1 cellular context compared by ENCODE assay signal in the genomic region with DNA sequence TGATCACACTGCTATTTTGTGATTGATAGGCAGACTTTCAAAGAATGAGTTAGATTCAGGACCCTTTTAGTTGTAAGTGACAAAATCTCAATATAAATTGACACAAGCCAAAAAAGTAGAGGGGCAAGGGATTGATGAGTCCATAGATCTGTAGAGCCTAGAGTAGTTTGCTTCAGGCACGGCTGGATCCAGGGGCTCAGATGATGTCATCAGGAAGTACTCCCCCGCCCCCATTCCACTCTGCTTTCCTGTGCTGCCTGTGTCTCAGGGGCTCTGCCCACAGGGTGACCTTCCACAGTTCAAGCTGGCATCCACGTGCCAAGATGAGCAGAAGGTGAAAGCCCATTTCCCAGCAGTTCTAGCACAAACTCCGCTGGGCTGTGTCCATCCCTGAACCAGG.
TF ChIP-seq lines count a peak whose summit lies in the region.

No MANE protein-coding gene starts in this region.

TF ChIP-seq in HepG2, 621 proteins besides CTCF, POLR2A, EP300 and RAD21 (continued from another document):
- no peak for TF ChIP-seq ARNT (IDR thresholded peaks at IDR 0.05)
- TF ChIP-seq ZNF605 (CRISPR knock-in tag; IDR thresholded peaks at IDR 0.05): no peak
- TF ChIP-seq ZNF10 (CRISPR knock-in tag; IDR thresholded peaks at IDR 0.05; ENCODE audit: borderline replicate concordance, low read depth): no peak
- TF ChIP-seq AGO2 (optimal IDR thresholded peaks at IDR 0.05; ENCODE audit: low read depth, low read length): no peak
- no peak for TF ChIP-seq HDAC6 (IDR thresholded peaks at IDR 0.05; ENCODE audit: low read depth, low read length)
TF ChIP-seq in HepG2: peak in this region for 2.
